In the genomic region with DNA sequence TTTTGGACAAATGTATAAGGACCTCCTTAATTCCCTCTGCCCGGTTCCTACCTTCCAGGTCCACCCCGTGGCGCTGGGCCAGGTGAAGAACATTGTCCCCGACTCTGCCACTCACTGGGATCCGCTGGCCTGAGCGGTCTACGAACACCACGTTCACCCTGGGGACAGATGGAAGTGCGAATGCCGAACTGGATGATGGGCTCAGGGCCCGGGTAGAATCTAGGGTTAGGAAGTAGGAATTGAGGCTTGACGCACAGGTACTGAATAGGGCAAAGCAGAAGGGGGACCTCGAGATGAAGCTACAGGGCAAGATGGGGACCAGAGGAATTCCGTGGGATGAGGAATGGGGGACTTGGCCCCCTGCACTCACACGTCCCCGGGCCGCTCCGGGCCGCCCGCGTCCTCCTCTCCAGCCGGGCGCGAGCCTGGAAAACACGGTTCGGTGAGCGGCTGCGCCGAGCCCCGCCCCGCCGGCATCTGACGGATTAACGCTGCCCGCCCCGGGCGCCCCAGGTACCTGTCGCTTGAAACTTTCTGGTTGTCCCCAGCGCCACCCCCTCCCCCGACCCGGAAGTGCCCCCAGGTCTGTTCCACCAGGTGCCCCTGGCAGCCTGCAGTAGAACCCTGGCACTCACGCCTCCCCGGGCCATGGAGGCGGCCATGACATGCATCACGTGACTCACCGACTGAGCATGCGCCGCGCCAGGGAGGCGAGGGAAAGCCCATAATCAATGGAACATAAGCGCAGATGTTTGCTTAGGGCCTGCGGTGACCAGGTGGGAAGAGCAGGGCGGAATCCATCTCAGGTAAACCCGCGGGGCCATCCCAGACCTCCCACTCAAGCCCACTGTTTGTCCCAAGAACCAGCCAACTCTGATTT, we compare ENCODE assay signal across 8 cellular contexts. TPM values are rescaled to one million over a fixed set of nuclear protein-coding genes. Genes with fewer than 3 reads are reported as not detected.
DNase-seq lines count a peak whose midpoint lies in the region; ATAC-seq and TF ChIP-seq lines count a peak whose summit lies in the region.

A gene (minus strand): TSS at position 681 of the 880 bp plus-strand sequence. CDS start 19 bp downstream, at position 662.

- intact Hi-C loops in natural killer cell (cut with micrococcal nuclease): no loop called here

- H3K4me3 ChIP-seq in fibroblast of mammary gland (ENCODE audit: control insufficient read depth, low read depth, low read length): peak within 1 kb of the TSS; percentile 80

- peaks cover 53% of the 10 kb centered on the region for H3K36me3 ChIP-seq in KOPT-K1 (ENCODE audit: insufficient read depth, low read length)

- peak within 1 kb of the TSS; percentile 51 for H3K27ac ChIP-seq in KOPT-K1 (ENCODE audit: low read depth, low read length, poor library complexity, severe bottlenecking)

- H3K36me3 Mint-ChIP-seq in natural killer cell: no peaks in the 10 kb centered on the region
- H3K36me3 Mint-ChIP-seq in stimulated activated naive B cell treated with anti-CD40 and anti-IgM and Interleukin-4, amounts not matched to agents 10 μg/mL and 1 μg/mL and 100 μg/mL, for 72 hours: peaks cover 28 to 42% of the 10 kb centered on the region in 2 donors

- H3K27me3 Mint-ChIP-seq in natural killer cell (ENCODE audit: low read depth in 2 of 2): no peaks in the 10 kb centered on the region
- H3K27me3 Mint-ChIP-seq in stimulated activated naive B cell treated with anti-CD40 and anti-IgM and Interleukin-4, amounts not matched to agents 10 μg/mL and 1 μg/mL and 100 μg/mL, for 72 hours: no peaks in the 10 kb centered on the region

- H3K4me1 Mint-ChIP-seq in natural killer cell: peaks cover 6 to 31% of the 10 kb centered on the region in 2 donors
- peaks cover 19 to 30% of the 10 kb centered on the region in 2 donors for H3K4me1 Mint-ChIP-seq in stimulated activated naive B cell treated with anti-CD40 and anti-IgM and Interleukin-4, amounts not matched to agents 10 μg/mL and 1 μg/mL and 100 μg/mL, for 72 hours

- DNase-seq in AG20443 (ENCODE audit: low spot score) (peak; percentile 97), RKO (ENCODE audit: low spot score) (peak; percentile 82), fibroblast of mammary gland (ENCODE audit: low read depth) (peak; percentile 72), natural killer cell (peak; percentile 76)
- DNase-seq in activated T-helper 1 cell treated with anti-CD3 and anti-CD28 coated beads, Interleukin-2, amount 50 U/mL, for 16 hours (ENCODE audit: low read depth in 1 of 2, low spot score in 1 of 2): peak; percentile 84 to 87
- peak; percentile 84 for DNase-seq in stimulated activated naive B cell treated with anti-CD40 and anti-IgM and Interleukin-4, amounts not matched to agents 10 μg/mL and 1 μg/mL and 100 μg/mL, for 72 hours

- peak within 1 kb of the TSS; percentile 90 to 91 for H3K27ac Mint-ChIP-seq in natural killer cell
- H3K27ac Mint-ChIP-seq in stimulated activated naive B cell treated with anti-CD40 and anti-IgM and Interleukin-4, amounts not matched to agents 10 μg/mL and 1 μg/mL and 100 μg/mL, for 72 hours: peak within 1 kb of the TSS; percentile 93

- peak within 1 kb of the TSS; percentile 83 for H3K4me3 Mint-ChIP-seq in natural killer cell
- peak within 1 kb of the TSS; percentile 93 to 95 for H3K4me3 Mint-ChIP-seq in stimulated activated naive B cell treated with anti-CD40 and anti-IgM and Interleukin-4, amounts not matched to agents 10 μg/mL and 1 μg/mL and 100 μg/mL, for 72 hours

- H3K9me3 ChIP-seq in KOPT-K1 (ENCODE audit: insufficient read depth, low read length, poor library complexity, severe bottlenecking): no peaks in the 10 kb centered on the region

- H3K9me3 Mint-ChIP-seq in natural killer cell: no peaks in the 10 kb centered on the region
- H3K9me3 Mint-ChIP-seq in stimulated activated naive B cell treated with anti-CD40 and anti-IgM and Interleukin-4, amounts not matched to agents 10 μg/mL and 1 μg/mL and 100 μg/mL, for 72 hours: no peaks in the 10 kb centered on the region

- TF ChIP-seq CTCF in fibroblast of mammary gland (conservative IDR thresholded peaks at IDR 0.05; ENCODE audit: control insufficient read depth, insufficient read depth, low read depth, low read length) (no peak), natural killer cell (IDR thresholded peaks at IDR 0.05) (no peak)

- peak; percentile 62 for ATAC-seq in GM19328 (IDR thresholded peaks at IDR 0.05; ENCODE audit: unreplicated experiment)
- peak; percentile 79 to 93 (median 89) for ATAC-seq in natural killer cell
- ATAC-seq in stimulated activated naive B cell treated with anti-CD40 and anti-IgM and Interleukin-4, amounts not matched to agents 10 μg/mL and 1 μg/mL and 100 μg/mL, for 72 hours (replicated peaks): peak; percentile 88 to 93

RNA-seq across cellular contexts. Expression of the gene that starts here (rescaled TPM):
- 1 to 10 TPM; 1.7 to 4.1 (median 4.0) TPM for total RNA-seq in natural killer cell

Comparison
In these comparisons a context has a peak if more than half of its experiments do, and no peak if none do; other contexts are left out.
1. Peak in every context shown above with its lines: DNase-seq, ATAC-seq, H3K4me3 ChIP-seq and H3K27ac ChIP-seq.